In genomic region chr15:64044315-64045105, GRCh38 we compare ENCODE assay signal across 8 cellular contexts. TPM values are rescaled to one million over a fixed set of nuclear protein-coding genes. Genes with fewer than 3 reads are reported as not detected.
A peak's percentile ranks its signal among the peaks of the same experiment; 100 is the strongest.
DNase-seq lines count a peak whose midpoint lies in the region; ATAC-seq lines count a peak whose summit lies in the region.
"Had no signal": no experiment of that assay in that cellular context is flagged by ENCODE, and none has a peak within 500 bp of the region (broad histone marks: within the 10 kb centered on the region; RNA-seq: fewer than 3 reads in every experiment).

No MANE protein-coding gene starts in this region.

- peak overlapping the region; percentile 60 for H3K4me3 Mint-ChIP-seq in activated T-helper 2 cell treated with anti-CD3 and anti-CD28 coated beads, Interferon-gamma antibody, Interleukin-2, Interleukin-4, amounts not matched to agents 10 μg/mL and 5 μg/mL and 100 μg/mL, durations not matched to agents 14 hours and 24 hours and 36 hours (ENCODE audit: low read depth)

- H3K27me3 Mint-ChIP-seq in activated T-helper 2 cell treated with anti-CD3 and anti-CD28 coated beads, Interferon-gamma antibody, Interleukin-2, Interleukin-4, amounts not matched to agents 10 μg/mL and 5 μg/mL and 100 μg/mL, durations not matched to agents 14 hours and 24 hours and 36 hours (ENCODE audit: low read depth) = peaks cover 30% of the 10 kb centered on the region

- no peak overlapping the region for H3K27ac Mint-ChIP-seq in activated T-helper 2 cell treated with anti-CD3 and anti-CD28 coated beads, Interferon-gamma antibody, Interleukin-2, Interleukin-4, amounts not matched to agents 10 μg/mL and 5 μg/mL and 100 μg/mL, durations not matched to agents 14 hours and 24 hours and 36 hours

- no peak for DNase-seq in activated T-helper 2 cell treated with anti-CD3 and anti-CD28 coated beads, Interferon-gamma antibody, Interleukin-2, Interleukin-4, amounts not matched to agents 10 μg/mL and 5 μg/mL and 100 μg/mL, durations not matched to agents 14 hours and 24 hours and 36 hours (ENCODE audit: low spot score)
- DNase-seq in retina = peak; percentile 44
- no peak for DNase-seq in NCI-H2107 treated with DMSO at 0.1 percent for 48 hours (lab: John Stamatoyannopoulos, UW; ENCODE audit: unreplicated experiment)
- no peak for DNase-seq in AG20443 (ENCODE audit: low spot score)
- DNase-seq in KG1 (lab: John Stamatoyannopoulos, UW) = no peak
- DNase-seq: activated CD4-positive, alpha-beta T cell treated with anti-CD3 and anti-CD28 coated beads for 4 hours had no signal

- H3K36me3 Mint-ChIP-seq in activated T-helper 2 cell treated with anti-CD3 and anti-CD28 coated beads, Interferon-gamma antibody, Interleukin-2, Interleukin-4, amounts not matched to agents 10 μg/mL and 5 μg/mL and 100 μg/mL, durations not matched to agents 14 hours and 24 hours and 36 hours (ENCODE audit: low read depth) = no peaks in the 10 kb centered on the region

- peaks cover 9% of the 10 kb centered on the region for H3K4me1 Mint-ChIP-seq in activated T-helper 2 cell treated with anti-CD3 and anti-CD28 coated beads, Interferon-gamma antibody, Interleukin-2, Interleukin-4, amounts not matched to agents 10 μg/mL and 5 μg/mL and 100 μg/mL, durations not matched to agents 14 hours and 24 hours and 36 hours (ENCODE audit: low read depth)

- peak; percentile 44 for ATAC-seq in GM18870 (IDR thresholded peaks at IDR 0.05; ENCODE audit: unreplicated experiment)
- ATAC-seq in HG02798 (IDR thresholded peaks at IDR 0.05; ENCODE audit: poor library complexity, unreplicated experiment) = peak; percentile 56

- intact Hi-C loops in activated T-helper 2 cell treated with anti-CD3 and anti-CD28 coated beads, Interferon-gamma antibody, Interleukin-2, Interleukin-4, amounts not matched to agents 10 μg/mL and 5 μg/mL and 100 μg/mL, durations not matched to agents 14 hours and 24 hours and 36 hours (cut with micrococcal nuclease) = loop anchor here (5.0 to 10.0 kb wide), 3 partner anchors 100 to 292 kb away; no protein-coding TSS in a partner anchor

- H3K9me3 Mint-ChIP-seq in activated T-helper 2 cell treated with anti-CD3 and anti-CD28 coated beads, Interferon-gamma antibody, Interleukin-2, Interleukin-4, amounts not matched to agents 10 μg/mL and 5 μg/mL and 100 μg/mL, durations not matched to agents 14 hours and 24 hours and 36 hours = no peaks in the 10 kb centered on the region

RNA-seq across cellular contexts. Expression of gene DAPK2, which starts 1.8 kb away (rescaled TPM):
- total RNA-seq in activated T-helper 2 cell treated with anti-CD3 and anti-CD28 coated beads, Interferon-gamma antibody, Interleukin-2, Interleukin-4, amounts not matched to agents 10 μg/mL and 5 μg/mL and 100 μg/mL, durations not matched to agents 14 hours and 24 hours and 36 hours = 1.9 and 2.0 TPM in 2 replicates

RNA-seq across cellular contexts. Expression of gene CIAO2A, which starts 49.1 kb away (rescaled TPM):
- 76.1 and 78.3 TPM in 2 replicates for total RNA-seq in activated T-helper 2 cell treated with anti-CD3 and anti-CD28 coated beads, Interferon-gamma antibody, Interleukin-2, Interleukin-4, amounts not matched to agents 10 μg/mL and 5 μg/mL and 100 μg/mL, durations not matched to agents 14 hours and 24 hours and 36 hours

RNA-seq across cellular contexts. Expression of gene SNX1, which starts 51.3 kb away (rescaled TPM):
- 116 and 117 TPM in 2 replicates for total RNA-seq in activated T-helper 2 cell treated with anti-CD3 and anti-CD28 coated beads, Interferon-gamma antibody, Interleukin-2, Interleukin-4, amounts not matched to agents 10 μg/mL and 5 μg/mL and 100 μg/mL, durations not matched to agents 14 hours and 24 hours and 36 hours
